ENCODE assay signal across 15 cellular contexts in the genomic region with DNA sequence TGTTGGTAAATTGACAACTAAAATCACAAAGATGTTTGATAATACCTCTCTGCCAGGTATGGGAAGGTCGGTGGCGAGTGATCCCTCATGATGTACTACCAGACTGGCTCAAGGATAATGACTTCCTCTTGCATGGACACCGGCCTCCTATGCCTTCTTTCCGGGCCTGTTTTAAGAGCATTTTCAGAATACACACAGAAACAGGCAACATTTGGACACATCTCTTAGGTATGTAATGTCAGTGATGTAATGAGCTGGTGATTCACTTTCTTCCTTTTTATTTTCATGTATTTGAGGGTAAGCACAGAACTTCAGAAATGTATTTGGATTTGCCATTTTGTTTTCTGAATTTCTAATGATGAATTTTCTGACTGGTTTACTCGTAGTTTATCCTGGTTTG. TPM values are rescaled to one million over a fixed set of nuclear protein-coding genes. Genes with fewer than 3 reads are reported as not detected.
DNase-seq lines count a peak whose midpoint lies in the region; ATAC-seq, FAIRE-seq and TF ChIP-seq lines count a peak whose summit lies in the region.
"Had no signal": no experiment of that assay in that cellular context is flagged by ENCODE, and none has a peak within 500 bp of the region (broad histone marks: within the 10 kb centered on the region; RNA-seq: fewer than 3 reads in every experiment).

No MANE protein-coding gene starts in this region.

- no peaks in the 10 kb centered on the region for H3K9me3 Mint-ChIP-seq in osteocyte (ENCODE audit: unreplicated experiment)
- H3K9me3 Mint-ChIP-seq: activated T-helper 2 cell treated with anti-CD3 and anti-CD28 coated beads, Interferon-gamma antibody, Interleukin-2, Interleukin-4, amounts not matched to agents 10 μg/mL and 5 μg/mL and 100 μg/mL, durations not matched to agents 14 hours and 24 hours and 36 hours; central memory CD8-positive, alpha-beta T cell had no signal

- intact Hi-C loops in ovary (cut with DNase I), result no loop called here

- no peak overlapping the region for H3K4me3 Mint-ChIP-seq in osteocyte (ENCODE audit: unreplicated experiment)
- H3K4me3 Mint-ChIP-seq: activated CD4-positive, alpha-beta T cell treated with anti-CD3 and anti-CD28 coated beads for 36 hours; central memory CD8-positive, alpha-beta T cell; T-helper 17 cell had no signal

- TF ChIP-seq POLR2A in ovary (IDR thresholded peaks at IDR 0.05), result no peak

- 90 to 91% (median 90%) methylated on average over 5 of the region's 5 CpGs for WGBS in ovary, 3 donors

- H3K27ac Mint-ChIP-seq in osteocyte (ENCODE audit: unreplicated experiment), result no peak overlapping the region
- H3K27ac Mint-ChIP-seq: activated CD4-positive, alpha-beta T cell treated with anti-CD3 and anti-CD28 coated beads for 36 hours; activated T-helper 2 cell treated with anti-CD3 and anti-CD28 coated beads, Interferon-gamma antibody, Interleukin-2, Interleukin-4, amounts not matched to agents 10 μg/mL and 5 μg/mL and 100 μg/mL, durations not matched to agents 14 hours and 24 hours and 36 hours; T-helper 17 cell had no signal

- H3K27me3 ChIP-seq in subcutaneous abdominal adipose tissue (ENCODE audit: control insufficient read depth in 5 of 5, insufficient read depth in 4 of 5, low read length in 5 of 5) (no peaks in the 10 kb centered on the region), ovary (no peaks in the 10 kb centered on the region)
- H3K27me3 ChIP-seq: esophagus squamous epithelium had no signal

- H3K36me3 Mint-ChIP-seq in osteocyte (ENCODE audit: unreplicated experiment), result peaks cover 19% of the 10 kb centered on the region

- H3K36me3 ChIP-seq in subcutaneous abdominal adipose tissue (ENCODE audit: control insufficient read depth in 5 of 5, insufficient read depth in 5 of 5, low read length in 5 of 5), result peaks cover 6 to 25% (median 14%) of the 10 kb centered on the region in 5 donors
- no peaks in the 10 kb centered on the region for H3K36me3 ChIP-seq in ovary

- no peak for TF ChIP-seq EP300 in ovary (IDR thresholded peaks at IDR 0.05)

- peaks cover 76% of the 10 kb centered on the region for H3K4me1 Mint-ChIP-seq in osteocyte (ENCODE audit: unreplicated experiment)

- H3K4me1 ChIP-seq in subcutaneous abdominal adipose tissue (ENCODE audit: control insufficient read depth in 5 of 5, insufficient read depth in 5 of 5, low read length in 5 of 5), result peaks cover 0 to 57% (median 44%) of the 10 kb centered on the region in 5 donors
- no peaks in the 10 kb centered on the region for H3K4me1 ChIP-seq in ovary (ENCODE audit: insufficient read depth)

- H3K9me3 ChIP-seq in subcutaneous abdominal adipose tissue (ENCODE audit: control insufficient read depth in 5 of 5, low read length in 5 of 5), result no peaks in the 10 kb centered on the region
- H3K9me3 ChIP-seq in ovary, result no peaks in the 10 kb centered on the region
- H3K9me3 ChIP-seq: Caco-2, esophagus squamous epithelium had no signal

- ATAC-seq in SK-N-SH treated with all-trans-retinoic acid at 6 μM for 48 hours, result peak; percentile 50
- no peak for ATAC-seq in GM18519 (IDR thresholded peaks at IDR 0.05; ENCODE audit: low FRiP score, unreplicated experiment)
- ATAC-seq: activated CD4-positive, alpha-beta T cell treated with anti-CD3 and anti-CD28 coated beads for 36 hours; T-helper 17 cell had no signal

- no peaks in the 10 kb centered on the region for H3K27me3 Mint-ChIP-seq in osteocyte (ENCODE audit: unreplicated experiment)
- H3K27me3 Mint-ChIP-seq: activated CD4-positive, alpha-beta T cell treated with anti-CD3 and anti-CD28 coated beads for 36 hours; central memory CD8-positive, alpha-beta T cell; T-helper 17 cell had no signal

- no peak for DNase-seq in GM18507 (ENCODE audit: extremely low spot score, insufficient read length, low read depth)
- peak; percentile 86 for DNase-seq in fibroblast of mammary gland (ENCODE audit: low read depth)
- DNase-seq in osteocyte (ENCODE audit: extremely low spot score, unreplicated experiment), result no peak
- DNase-seq in ovary, result no peak
- DNase-seq: activated CD4-positive, alpha-beta T cell treated with anti-CD3 and anti-CD28 coated beads for 36 hours; Caco-2; esophagus squamous epithelium; islet precursor cell; NCI-H2171; T-helper 17 cell had no signal

- H3K9ac ChIP-seq in subcutaneous abdominal adipose tissue (ENCODE audit: low read length in 5 of 5), result no peak overlapping the region

- peak overlapping the region; percentile 76 for H3K27ac ChIP-seq in subcutaneous abdominal adipose tissue (ENCODE audit: low read depth, low read length)
- H3K27ac ChIP-seq in ovary, result no peak overlapping the region
- H3K27ac ChIP-seq: esophagus squamous epithelium had no signal

- peak; percentile 5 for FAIRE-seq in GM18507 (lab: Jason Lieb, UNC)

- no peak overlapping the region for H3K4me3 ChIP-seq in fibroblast of mammary gland (ENCODE audit: control insufficient read depth, low read depth, low read length)
- no peak overlapping the region for H3K4me3 ChIP-seq in subcutaneous abdominal adipose tissue (ENCODE audit: low read depth in 1 of 5, low read length in 5 of 5)
- H3K4me3 ChIP-seq in ovary, result no peak overlapping the region
- H3K4me3 ChIP-seq: esophagus squamous epithelium had no signal

- TF ChIP-seq CTCF in fibroblast of mammary gland (conservative IDR thresholded peaks at IDR 0.05; ENCODE audit: control insufficient read depth, insufficient read depth, low read depth, low read length) (no peak), osteocyte (IDR thresholded peaks at IDR 0.05) (no peak), ovary (IDR thresholded peaks at IDR 0.05) (no peak)

TF ChIP-seq in SK-N-SH treated with all-trans-retinoic acid at 6 μM for 48 hours, 23 proteins besides CTCF, POLR2A, EP300 and RAD21:
- TF ChIP-seq ZC3H10 (CRISPR knock-in tag; IDR thresholded peaks at IDR 0.05), result no peak
- TF ChIP-seq, protein P1, sequence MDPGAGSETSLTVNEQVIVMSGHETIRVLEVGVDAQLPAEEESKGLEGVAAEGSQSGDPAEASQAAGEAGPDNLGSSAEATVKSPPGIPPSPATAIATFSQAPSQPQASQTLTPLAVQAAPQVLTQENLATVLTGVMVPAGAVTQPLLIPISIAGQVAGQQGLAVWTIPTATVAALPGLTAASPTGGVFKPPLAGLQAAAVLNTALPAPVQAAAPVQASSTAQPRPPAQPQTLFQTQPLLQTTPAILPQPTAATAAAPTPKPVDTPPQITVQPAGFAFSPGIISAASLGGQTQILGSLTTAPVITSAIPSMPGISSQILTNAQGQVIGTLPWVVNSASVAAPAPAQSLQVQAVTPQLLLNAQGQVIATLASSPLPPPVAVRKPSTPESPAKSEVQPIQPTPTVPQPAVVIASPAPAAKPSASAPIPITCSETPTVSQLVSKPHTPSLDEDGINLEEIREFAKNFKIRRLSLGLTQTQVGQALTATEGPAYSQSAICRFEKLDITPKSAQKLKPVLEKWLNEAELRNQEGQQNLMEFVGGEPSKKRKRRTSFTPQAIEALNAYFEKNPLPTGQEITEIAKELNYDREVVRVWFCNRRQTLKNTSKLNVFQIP (CRISPR knock-in tag; IDR thresholded peaks at IDR 0.05; ENCODE audit: borderline replicate concordance, low read depth), result no peak
- no peak for TF ChIP-seq ZNF565 (CRISPR knock-in tag; conservative IDR thresholded peaks at IDR 0.05; ENCODE audit: low read depth)
- TF ChIP-seq, protein P2, sequence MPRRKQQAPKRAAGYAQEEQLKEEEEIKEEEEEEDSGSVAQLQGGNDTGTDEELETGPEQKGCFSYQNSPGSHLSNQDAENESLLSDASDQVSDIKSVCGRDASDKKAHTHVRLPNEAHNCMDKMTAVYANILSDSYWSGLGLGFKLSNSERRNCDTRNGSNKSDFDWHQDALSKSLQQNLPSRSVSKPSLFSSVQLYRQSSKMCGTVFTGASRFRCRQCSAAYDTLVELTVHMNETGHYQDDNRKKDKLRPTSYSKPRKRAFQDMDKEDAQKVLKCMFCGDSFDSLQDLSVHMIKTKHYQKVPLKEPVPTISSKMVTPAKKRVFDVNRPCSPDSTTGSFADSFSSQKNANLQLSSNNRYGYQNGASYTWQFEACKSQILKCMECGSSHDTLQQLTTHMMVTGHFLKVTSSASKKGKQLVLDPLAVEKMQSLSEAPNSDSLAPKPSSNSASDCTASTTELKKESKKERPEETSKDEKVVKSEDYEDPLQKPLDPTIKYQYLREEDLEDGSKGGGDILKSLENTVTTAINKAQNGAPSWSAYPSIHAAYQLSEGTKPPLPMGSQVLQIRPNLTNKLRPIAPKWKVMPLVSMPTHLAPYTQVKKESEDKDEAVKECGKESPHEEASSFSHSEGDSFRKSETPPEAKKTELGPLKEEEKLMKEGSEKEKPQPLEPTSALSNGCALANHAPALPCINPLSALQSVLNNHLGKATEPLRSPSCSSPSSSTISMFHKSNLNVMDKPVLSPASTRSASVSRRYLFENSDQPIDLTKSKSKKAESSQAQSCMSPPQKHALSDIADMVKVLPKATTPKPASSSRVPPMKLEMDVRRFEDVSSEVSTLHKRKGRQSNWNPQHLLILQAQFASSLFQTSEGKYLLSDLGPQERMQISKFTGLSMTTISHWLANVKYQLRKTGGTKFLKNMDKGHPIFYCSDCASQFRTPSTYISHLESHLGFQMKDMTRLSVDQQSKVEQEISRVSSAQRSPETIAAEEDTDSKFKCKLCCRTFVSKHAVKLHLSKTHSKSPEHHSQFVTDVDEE (CRISPR knock-in tag; IDR thresholded peaks at IDR 0.05), result no peak
- TF ChIP-seq ZNF70 (CRISPR knock-in tag; IDR thresholded peaks at IDR 0.05), result no peak
- TF ChIP-seq, protein P3, sequence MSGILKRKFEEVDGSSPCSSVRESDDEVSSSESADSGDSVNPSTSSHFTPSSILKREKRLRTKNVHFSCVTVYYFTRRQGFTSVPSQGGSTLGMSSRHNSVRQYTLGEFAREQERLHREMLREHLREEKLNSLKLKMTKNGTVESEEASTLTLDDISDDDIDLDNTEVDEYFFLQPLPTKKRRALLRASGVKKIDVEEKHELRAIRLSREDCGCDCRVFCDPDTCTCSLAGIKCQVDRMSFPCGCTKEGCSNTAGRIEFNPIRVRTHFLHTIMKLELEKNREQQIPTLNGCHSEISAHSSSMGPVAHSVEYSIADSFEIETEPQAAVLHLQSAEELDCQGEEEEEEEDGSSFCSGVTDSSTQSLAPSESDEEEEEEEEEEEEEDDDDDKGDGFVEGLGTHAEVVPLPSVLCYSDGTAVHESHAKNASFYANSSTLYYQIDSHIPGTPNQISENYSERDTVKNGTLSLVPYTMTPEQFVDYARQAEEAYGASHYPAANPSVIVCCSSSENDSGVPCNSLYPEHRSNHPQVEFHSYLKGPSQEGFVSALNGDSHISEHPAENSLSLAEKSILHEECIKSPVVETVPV (CRISPR knock-in tag; IDR thresholded peaks at IDR 0.05), result no peak
- TF ChIP-seq ARNTL (CRISPR knock-in tag; IDR thresholded peaks at IDR 0.05; ENCODE audit: borderline replicate concordance, low read depth), result no peak
- TF ChIP-seq SNAI2 (CRISPR knock-in tag; IDR thresholded peaks at IDR 0.05), result no peak
- TF ChIP-seq RARB (CRISPR knock-in tag; IDR thresholded peaks at IDR 0.05), result no peak
- no peak for TF ChIP-seq ZFP30 (CRISPR knock-in tag; IDR thresholded peaks at IDR 0.05)
- TF ChIP-seq CSDC2 (CRISPR knock-in tag; IDR thresholded peaks at IDR 0.05), result no peak
- TF ChIP-seq GLIS3 (CRISPR knock-in tag; IDR thresholded peaks at IDR 0.05), result no peak
- TF ChIP-seq OSR1 (CRISPR knock-in tag; IDR thresholded peaks at IDR 0.05), result no peak

RNA-seq across cellular contexts. Expression of a gene that starts 42.6 kb away (rescaled TPM):
- total RNA-seq in osteocyte (not detected in 2 replicates), ovary (not detected)
- not detected for polyA plus RNA-seq in ovary
- total RNA-seq: activated CD4-positive, alpha-beta T cell treated with anti-CD3 and anti-CD28 coated beads for 36 hours; Caco-2; esophagus squamous epithelium; T-helper 17 cell had no signal
